In genomic region chr22:32531955-32532818, GRCh38 we compare ENCODE assay signal across 9 cellular contexts. TPM values are rescaled to one million over a fixed set of nuclear protein-coding genes. Genes with fewer than 3 reads are reported as not detected.
DNase-seq lines count a peak whose midpoint lies in the region; ATAC-seq and TF ChIP-seq lines count a peak whose summit lies in the region.
"Had no signal": no experiment of that assay in that cellular context is flagged by ENCODE, and none has a peak within 500 bp of the region (broad histone marks: within the 10 kb centered on the region; RNA-seq: fewer than 3 reads in every experiment).

No MANE protein-coding gene starts in this region.

- 73% methylated on average over 19 of the region's 19 CpGs for WGBS in liver
- WGBS in upper lobe of left lung, 2 donors = 44 to 47% methylated on average over 11 to 19 of the region's 19 CpGs

- no peaks in the 10 kb centered on the region for H3K36me3 ChIP-seq in liver (ENCODE audit: control insufficient read depth in 4 of 4, insufficient read depth in 3 of 4, low read depth in 1 of 4, low read length in 3 of 4)
- no peaks in the 10 kb centered on the region for H3K36me3 ChIP-seq in upper lobe of left lung

- H3K4me3 ChIP-seq in coronary artery (peak overlapping the region; percentile 8), liver (ENCODE audit: low read depth in 1 of 3, low read length in 3 of 3) (no peak overlapping the region), upper lobe of left lung (no peak overlapping the region)
- H3K4me3 ChIP-seq: A549 had no signal

- no peak for TF ChIP-seq RAD21 in liver (IDR thresholded peaks at IDR 0.05)

- H3K9me3 ChIP-seq in liver (ENCODE audit: control insufficient read depth in 4 of 4, low read length in 3 of 4) = no peaks in the 10 kb centered on the region
- no peaks in the 10 kb centered on the region for H3K9me3 ChIP-seq in upper lobe of left lung
- H3K9me3 ChIP-seq: A549 had no signal

- TF ChIP-seq EP300 in upper lobe of left lung (IDR thresholded peaks at IDR 0.05) = peak in 2 of 4 donors; percentile 40 to 72

- ATAC-seq in upper lobe of left lung (ENCODE audit: low FRiP score in 2 of 2) (peak; percentile 62 to 81), HG02938 (IDR thresholded peaks at IDR 0.05; ENCODE audit: unreplicated experiment) (no peak), HG03354 (IDR thresholded peaks at IDR 0.05; ENCODE audit: poor library complexity, severe bottlenecking, unreplicated experiment) (no peak)
- ATAC-seq: A549 had no signal

- H3K27ac ChIP-seq in coronary artery (peak overlapping the region; percentile 2 to 64), liver (ENCODE audit: low read depth in 1 of 2, low read length in 2 of 2) (no peak overlapping the region), upper lobe of left lung (peak overlapping the region; percentile 73 to 86 (median 82))
- H3K27ac ChIP-seq: A549 had no signal

- TF ChIP-seq POLR2A in upper lobe of left lung (IDR thresholded peaks at IDR 0.05) = peak in 2 of 4 donors; percentile 9 to 44

- peaks cover 2 to 20% (median 9%) of the 10 kb centered on the region in 4 donors for H3K4me1 ChIP-seq in liver (ENCODE audit: control insufficient read depth in 4 of 4, insufficient read depth in 4 of 4, low read length in 3 of 4)
- H3K4me1 ChIP-seq in upper lobe of left lung = peaks cover 38 to 49% (median 46%) of the 10 kb centered on the region in 4 donors

- DNase-seq in NCI-H2196 (lab: John Stamatoyannopoulos, UW; ENCODE audit: unreplicated experiment) (peak; percentile 5), NCI-H2196 treated with DMSO at 0.1 percent for 48 hours (lab: John Stamatoyannopoulos, UW; ENCODE audit: unreplicated experiment) (no peak), coronary artery (ENCODE audit: low spot score) (peak; percentile 82), upper lobe of left lung (peak; percentile 78 to 87)
- DNase-seq in effector CD8-positive, alpha-beta T cell (lab: John Stamatoyannopoulos, UW) = no peak

- H3K9ac ChIP-seq in liver (ENCODE audit: low read depth in 1 of 2, low read length in 2 of 2) = no peak overlapping the region

- H3K27me3 ChIP-seq in liver (ENCODE audit: control insufficient read depth in 4 of 4, insufficient read depth in 4 of 4, low read length in 3 of 4) = no peaks in the 10 kb centered on the region
- H3K27me3 ChIP-seq in upper lobe of left lung = no peaks in the 10 kb centered on the region

- TF ChIP-seq CTCF in coronary artery (IDR thresholded peaks at IDR 0.05) (no peak), liver (IDR thresholded peaks at IDR 0.05; ENCODE audit: low read depth, low read length, missing input control) (no peak), upper lobe of left lung (IDR thresholded peaks at IDR 0.05) (no peak)

TF ChIP-seq in liver, 16 proteins besides CTCF, POLR2A, EP300 and RAD21:
- TF ChIP-seq NR2F2 (IDR thresholded peaks at IDR 0.05) (no peak), MAX (IDR thresholded peaks at IDR 0.05) (peak; percentile 46), HNF4G (IDR thresholded peaks at IDR 0.05) (no peak), GABPA (IDR thresholded peaks at IDR 0.05 in 1 of 2, conservative IDR thresholded peaks at IDR 0.05 in 1 of 2) (no peak), FOXA1 (IDR thresholded peaks at IDR 0.05) (no peak)

RNA-seq across cellular contexts. Expression of gene FBXO7, which starts 57.6 kb away (rescaled TPM):
- 100 to 1,000 TPM in 1 of 2 donors, 10 to 100 TPM in 1; 54.6 to 179 TPM for total RNA-seq in liver
- polyA plus RNA-seq in liver = 10 to 100 TPM; 37.9 to 47.0 TPM
- total RNA-seq in upper lobe of left lung = 100 to 1,000 TPM in 2 of 6 donors, 10 to 100 TPM in 4; 69.9 to 115 (median 85.4) TPM

Comparison
In these comparisons a context has a peak if more than half of its experiments do, and no peak if none do; other contexts are left out.
1. DNase-seq: peak in NCI-H2196 (single experiment), coronary artery (single experiment) and upper lobe of left lung (2 of 2); none in NCI-H2196 treated with DMSO at 0.1 percent for 48 hours (single experiment) and effector CD8-positive, alpha-beta T cell (single experiment).
2. H3K27ac ChIP-seq: peak in coronary artery (2 of 2) and upper lobe of left lung (4 of 4); none in liver (0 of 2).
3. ATAC-seq: peak in upper lobe of left lung (2 of 2); none in HG02938 (single experiment) and HG03354 (single experiment).